8 cellular contexts compared by ENCODE assay signal in the genomic region with DNA sequence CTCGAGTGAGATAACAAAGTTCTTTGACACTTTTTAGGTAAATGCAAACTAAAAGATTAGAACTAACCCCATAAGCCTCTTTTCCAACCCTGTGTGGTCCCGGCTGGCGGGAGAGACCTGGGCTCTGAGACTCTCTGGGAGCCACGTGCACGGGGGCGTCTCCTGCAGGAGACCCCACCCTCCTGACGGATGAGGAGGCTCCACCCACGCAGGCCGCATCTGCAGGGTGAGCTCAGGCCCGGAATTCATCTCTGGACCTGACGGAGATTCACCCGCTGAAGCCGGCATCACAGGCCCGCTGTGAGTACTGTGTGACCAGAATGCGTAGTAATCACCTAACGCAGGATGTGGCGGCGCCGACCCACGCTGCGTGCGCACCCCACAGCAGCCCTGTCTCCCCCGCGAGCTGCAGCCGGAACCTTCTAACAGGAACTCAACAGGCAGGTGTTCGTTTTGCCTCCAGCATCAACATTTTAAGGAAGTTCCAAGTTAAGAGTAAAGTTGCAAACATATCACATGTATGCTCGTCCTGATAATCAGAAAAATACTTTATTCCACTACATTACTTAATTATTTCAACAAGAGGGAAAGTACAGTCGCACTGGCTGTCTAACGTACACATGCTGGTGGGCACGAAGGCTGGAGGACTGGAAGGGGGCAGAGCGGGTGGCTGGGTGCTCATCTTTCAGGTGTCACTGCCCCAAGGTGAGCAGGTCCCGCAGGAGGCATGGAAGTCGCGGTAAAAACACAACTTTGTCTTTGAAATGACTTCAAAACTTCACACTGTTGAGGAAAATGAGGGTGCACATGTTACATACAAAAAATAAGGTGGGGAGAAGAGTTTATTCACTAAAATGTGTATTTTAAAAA. TPM values are rescaled to one million over a fixed set of nuclear protein-coding genes. Genes with fewer than 3 reads are reported as not detected.
A peak's percentile ranks its signal among the peaks of the same experiment; 100 is the strongest.
DNase-seq lines count a peak whose midpoint lies in the region; ATAC-seq and TF ChIP-seq lines count a peak whose summit lies in the region.

No MANE protein-coding gene starts in this region.

- peaks cover 0 to 91% (median 33%) of the 10 kb centered on the region in 4 donors for H3K27me3 ChIP-seq in esophagus muscularis mucosa

- TF ChIP-seq CTCF in OCI-LY7 (conservative IDR thresholded peaks at IDR 0.05; ENCODE audit: low read length): no peak
- TF ChIP-seq CTCF in esophagus muscularis mucosa (IDR thresholded peaks at IDR 0.05): no peak

- H3K27ac ChIP-seq in OCI-LY7 (ENCODE audit: low read depth, low read length, poor library complexity, severe bottlenecking): peak overlapping the region; percentile 40
- H3K27ac ChIP-seq in esophagus muscularis mucosa (replicated peaks in 1 of 4): no peak overlapping the region

- no peaks in the 10 kb centered on the region for H4K20me1 ChIP-seq in OCI-LY7 (ENCODE audit: insufficient read depth, low read length)

- intact Hi-C loops in OCI-LY7 (cut with micrococcal nuclease; ENCODE audit: unreplicated experiment) (no loop called here), esophagus muscularis mucosa (cut with DNase I) (no loop called here)

- POLR2A ChIA-PET in OCI-LY7 (lab: Charles Lee): no interaction called here

- TF ChIP-seq EP300 in esophagus muscularis mucosa (IDR thresholded peaks at IDR 0.05): no peak

- no peaks in the 10 kb centered on the region for H3K9me2 ChIP-seq in OCI-LY7 (ENCODE audit: insufficient read depth, low read length)

- H3K9me3 ChIP-seq in OCI-LY7 (ENCODE audit: low read length) (no peaks in the 10 kb centered on the region), esophagus muscularis mucosa (no peaks in the 10 kb centered on the region)

- H3K4me1 ChIP-seq in OCI-LY7 (ENCODE audit: insufficient read depth, low read length, poor library complexity, severe bottlenecking): peaks cover 15% of the 10 kb centered on the region
- H3K4me1 ChIP-seq in esophagus muscularis mucosa: peaks cover 3 to 18% (median 16%) of the 10 kb centered on the region in 4 donors

- no peaks in the 10 kb centered on the region for H3K36me3 ChIP-seq in OCI-LY7 (ENCODE audit: insufficient read depth, low read length)
- no peaks in the 10 kb centered on the region for H3K36me3 ChIP-seq in esophagus muscularis mucosa

- no peak for TF ChIP-seq POLR2A in esophagus muscularis mucosa (IDR thresholded peaks at IDR 0.05; ENCODE audit: low read depth)

- no peaks in the 10 kb centered on the region for H3K79me2 ChIP-seq in OCI-LY7 (ENCODE audit: insufficient read depth, low read depth, low read length)

- DNase-seq in OCI-LY7 (ENCODE audit: low spot score): peak; percentile 80
- DNase-seq in activated T-helper 9 cell treated with anti-CD3 and anti-CD28 coated beads, Interleukin-2, amount 50 U/mL, for 16 hours (ENCODE audit: low read depth): peak; percentile 60
- DNase-seq in islet precursor cell: peak; percentile 65
- DNase-seq in stimulated activated CD8-positive, alpha-beta memory T cell treated with anti-CD3 and anti-CD28 coated beads, Interleukin-4, amount 100 ng/mL, for 1 hour (ENCODE audit: low read depth in 2 of 2, low spot score in 1 of 2): peak; percentile 41 to 68
- no peak for DNase-seq in NCI-H187 treated with DMSO at 0.1 percent for 48 hours (lab: John Stamatoyannopoulos, UW)
- DNase-seq in esophagus muscularis mucosa (ENCODE audit: extremely low spot score): no peak
- no peak for DNase-seq in SHP77 treated with DMSO at 0.1 percent for 48 hours (lab: John Stamatoyannopoulos, UW)

- CTCF ChIA-PET in OCI-LY7 (lab: Charles Lee; ENCODE audit: unreplicated experiment): no interaction called here

- peak overlapping the region; percentile 60 for H3K4me3 ChIP-seq in OCI-LY7 (ENCODE audit: low read depth, low read length, poor library complexity, severe bottlenecking)
- no peak overlapping the region for H3K4me3 ChIP-seq in esophagus muscularis mucosa

- peak; percentile 95 for ATAC-seq in GM19351 (IDR thresholded peaks at IDR 0.05; ENCODE audit: unreplicated experiment)

- BruUV-seq in OCI-LY7 (replicated peaks; lab: Mats Ljungman, UMichigan): no TSS peak

- H3K4me2 ChIP-seq in OCI-LY7 (ENCODE audit: low read length): peak overlapping the region; percentile 61

- H2AFZ ChIP-seq in OCI-LY7 (ENCODE audit: low read length): peak overlapping the region; percentile 99

- WGBS in esophagus muscularis mucosa: 73% methylated on average over 11 of the region's 34 CpGs

RNA-seq across cellular contexts. Expression of gene FGFRL1, which starts 44.5 kb away (rescaled TPM):
- total RNA-seq in OCI-LY7 (2014; rRNA removed; shearing (Covaris generic)): 1.4 and 1.8 TPM in 2 replicates
- total RNA-seq in OCI-LY7 (2022): 2.7 and 3.1 TPM in 2 replicates
- 10 to 100 TPM; 22.0 to 54.2 (median 32.5) TPM for total RNA-seq in esophagus muscularis mucosa

RNA-seq across cellular contexts. Expression of gene RNF212, which starts 57.4 kb away (rescaled TPM):
- total RNA-seq in OCI-LY7 (2014; rRNA removed; shearing (Covaris generic)): not detected in 2 replicates
- total RNA-seq in OCI-LY7 (2022): not detected in 2 replicates
- 1 to 10 TPM; 3.8 to 9.7 (median 7.3) TPM for total RNA-seq in esophagus muscularis mucosa

Comparison
In these comparisons a context has a peak if more than half of its experiments do, and no peak if none do; other contexts are left out.
1. DNase-seq: peak in OCI-LY7 (single experiment), activated T-helper 9 cell treated with anti-CD3 and anti-CD28 coated beads, Interleukin-2, amount 50 U/mL, for 16 hours (single experiment), islet precursor cell (single experiment) and stimulated activated CD8-positive, alpha-beta memory T cell treated with anti-CD3 and anti-CD28 coated beads, Interleukin-4, amount 100 ng/mL, for 1 hour (2 of 2); none in NCI-H187 treated with DMSO at 0.1 percent for 48 hours (single experiment), esophagus muscularis mucosa (single experiment) and SHP77 treated with DMSO at 0.1 percent for 48 hours (single experiment).
2. RNA of gene FGFRL1, which starts 44.5 kb away (total RNA-seq): 22.0 to 54.2 TPM in esophagus muscularis mucosa; 1.4 to 3.1 TPM in OCI-LY7; every median in the first group is over 4 times any median in the second.
3. RNA of gene RNF212, which starts 57.4 kb away (total RNA-seq): 3.8 to 9.7 TPM in esophagus muscularis mucosa; not detected in OCI-LY7; every median in the first group is over 4 times any median in the second.